8 cellular contexts compared by ENCODE assay signal in genomic region chr3:127822166-127822835, GRCh38. TPM values are rescaled to one million over a fixed set of nuclear protein-coding genes. Genes with fewer than 3 reads are reported as not detected.
DNase-seq lines count a peak whose midpoint lies in the region; ATAC-seq and TF ChIP-seq lines count a peak whose summit lies in the region.

Gene MGLL, minus strand, starts transcription at chr3:127822515. Its CDS starts 197 bp downstream, at chr3:127822318.

- H3K9me3 ChIP-seq in DOHH2 (ENCODE audit: control insufficient read depth, insufficient read depth, low read length) (no peaks in the 10 kb centered on the region), OCI-LY1 (ENCODE audit: low read length) (no peaks in the 10 kb centered on the region)

- peak within 1 kb of the TSS; percentile 38 for H3K4me2 ChIP-seq in DOHH2 (ENCODE audit: low read length)
- peak within 1 kb of the TSS; percentile 50 for H3K4me2 ChIP-seq in OCI-LY1 (ENCODE audit: low read length)

- H3K27ac Mint-ChIP-seq in stimulated activated memory B cell treated with anti-CD40 and anti-IgM and Interleukin-4, amounts not matched to agents 10 μg/mL and 1 μg/mL and 100 μg/mL, for 72 hours = peak within 1 kb of the TSS; percentile 93

- peaks cover 3% of the 10 kb centered on the region for H3K9me3 Mint-ChIP-seq in stimulated activated memory B cell treated with anti-CD40 and anti-IgM and Interleukin-4, amounts not matched to agents 10 μg/mL and 1 μg/mL and 100 μg/mL, for 72 hours

- peak within 1 kb of the TSS; percentile 92 for H3K4me3 Mint-ChIP-seq in stimulated activated memory B cell treated with anti-CD40 and anti-IgM and Interleukin-4, amounts not matched to agents 10 μg/mL and 1 μg/mL and 100 μg/mL, for 72 hours

- no peaks in the 10 kb centered on the region; the same call in 1 of the 2 replicates for H4K20me1 ChIP-seq in DOHH2 (ENCODE audit: control insufficient read depth, insufficient read depth, low read depth, low read length)
- H4K20me1 ChIP-seq in OCI-LY1 (ENCODE audit: insufficient read depth, low read length) = no peaks in the 10 kb centered on the region

- TF ChIP-seq CTCF in DOHH2 (IDR thresholded peaks at IDR 0.05; ENCODE audit: low read depth, low read length, poor library complexity, severe bottlenecking) = no peak
- TF ChIP-seq CTCF in OCI-LY1 (IDR thresholded peaks at IDR 0.05; ENCODE audit: low read length) = no peak

- H3K79me2 ChIP-seq in DOHH2 (ENCODE audit: control insufficient read depth, low read length) (no peaks in the 10 kb centered on the region), OCI-LY1 (ENCODE audit: insufficient read depth, low read length) (no peaks in the 10 kb centered on the region)

- no peak within 1 kb of the TSS for H2AFZ ChIP-seq in OCI-LY1 (ENCODE audit: low read length)

- H3K4me3 ChIP-seq in DOHH2 (ENCODE audit: low read length) (peak within 1 kb of the TSS; percentile 34), H7 (ENCODE audit: insufficient read depth, low read depth, low read length) (peak within 1 kb of the TSS; percentile 71), OCI-LY1 (ENCODE audit: low read depth, low read length, poor library complexity, severe bottlenecking) (peak within 1 kb of the TSS; percentile 38)

- H3K36me3 ChIP-seq in DOHH2 (ENCODE audit: control insufficient read depth, low read length) (no peaks in the 10 kb centered on the region), H7 (replicated peaks; ENCODE audit: control insufficient read depth, insufficient read depth, low read length) (no peaks in the 10 kb centered on the region), OCI-LY1 (ENCODE audit: insufficient read depth, low read length) (no peaks in the 10 kb centered on the region; the same call in 1 of the 2 replicates)

- DNase-seq in H7 = peak; percentile 72
- peak; percentile 31 for DNase-seq in dedifferentiated amniotic fluid mesenchymal stem cell (ENCODE audit: extremely low spot score)
- DNase-seq in left lobe of liver (ENCODE audit: low spot score) = peak; percentile 56
- DNase-seq in UCSD-AML1 (lab: John Stamatoyannopoulos, UW; ENCODE audit: unreplicated experiment) = no peak

- H3K9ac ChIP-seq in OCI-LY1 (ENCODE audit: low read length) = no peak within 1 kb of the TSS

- peak; percentile 28 for ATAC-seq in left lobe of liver
- no peak for ATAC-seq in stimulated activated memory B cell treated with anti-CD40 and anti-IgM and Interleukin-4, amounts not matched to agents 10 μg/mL and 1 μg/mL and 100 μg/mL, for 72 hours
- no peak for ATAC-seq in HG02571 (IDR thresholded peaks at IDR 0.05; ENCODE audit: unreplicated experiment)

- no peaks in the 10 kb centered on the region for H3F3A ChIP-seq in DOHH2 (ENCODE audit: control insufficient read depth, insufficient read depth)
- no peaks in the 10 kb centered on the region for H3F3A ChIP-seq in OCI-LY1 (ENCODE audit: insufficient read depth, low read length)

- peaks cover 51% of the 10 kb centered on the region for H3K27me3 ChIP-seq in DOHH2 (ENCODE audit: control insufficient read depth, low read length)
- H3K27me3 ChIP-seq in H7 (ENCODE audit: control insufficient read depth, insufficient read depth, low read length) = peaks cover 28% of the 10 kb centered on the region
- H3K27me3 ChIP-seq in OCI-LY1 (ENCODE audit: insufficient read depth, low read length) = peaks cover 6% of the 10 kb centered on the region; the same call in 1 of the 2 replicates

- H3K4me1 Mint-ChIP-seq in stimulated activated memory B cell treated with anti-CD40 and anti-IgM and Interleukin-4, amounts not matched to agents 10 μg/mL and 1 μg/mL and 100 μg/mL, for 72 hours = peaks cover 30% of the 10 kb centered on the region

- H3K9me2 ChIP-seq in DOHH2 (replicated peaks; ENCODE audit: control insufficient read depth, low read length) = no peaks in the 10 kb centered on the region
- no peaks in the 10 kb centered on the region for H3K9me2 ChIP-seq in OCI-LY1 (ENCODE audit: low read depth, low read length)

- H3K27ac ChIP-seq in DOHH2 (ENCODE audit: low read depth, low read length) (no peak within 1 kb of the TSS), OCI-LY1 (ENCODE audit: low read depth, low read length, poor library complexity, severe bottlenecking) (no peak within 1 kb of the TSS)

- H3K36me3 Mint-ChIP-seq in stimulated activated memory B cell treated with anti-CD40 and anti-IgM and Interleukin-4, amounts not matched to agents 10 μg/mL and 1 μg/mL and 100 μg/mL, for 72 hours = peaks cover 29% of the 10 kb centered on the region

- H3K27me3 Mint-ChIP-seq in stimulated activated memory B cell treated with anti-CD40 and anti-IgM and Interleukin-4, amounts not matched to agents 10 μg/mL and 1 μg/mL and 100 μg/mL, for 72 hours = no peaks in the 10 kb centered on the region

- H3K4me1 ChIP-seq in DOHH2 (ENCODE audit: control insufficient read depth, low read length) (no peaks in the 10 kb centered on the region; the same call in 1 of the 2 replicates), OCI-LY1 (ENCODE audit: insufficient read depth, low read length, severe bottlenecking) (no peaks in the 10 kb centered on the region)

RNA-seq across cellular contexts. Expression of gene MGLL, which starts in this region (rescaled TPM):
- 0.07 and 0.31 TPM in 2 replicates for total RNA-seq in H7 (2014; rRNA removed; shearing (Covaris generic))
- total RNA-seq in left lobe of liver = 139 TPM

Comparison
In these comparisons a context has a peak if more than half of its experiments do, and no peak if none do; other contexts are left out.
1. RNA of gene MGLL (total RNA-seq): 139 TPM in left lobe of liver (single experiment); 0.07 to 0.31 TPM in H7; every median in the first group is over 100 times any median in the second.
2. Peak in DNase-seq and H3K4me3 ChIP-seq in H7; RNA of the gene not detected or under 1 TPM.
3. Peak in every context shown above with its lines, with median percentiles within 50 percentile points of each other: H3K4me3 ChIP-seq.